Comparison of ENCODE assay signal across 6 cellular contexts in genomic region chr10:118455181-118455695, GRCh38.
"Had no signal": no experiment of that assay in that cellular context is flagged by ENCODE, and none has a peak within 500 bp of the region (broad histone marks: within the 10 kb centered on the region; RNA-seq: fewer than 3 reads in every experiment).

No MANE protein-coding gene starts in this region.

- H3K4me1 Mint-ChIP-seq: GM23338 had no signal

- DNase-seq: H9, HCEC 1CT had no signal

- ATAC-seq: GM23338, HepG2 had no signal

- H3K27ac Mint-ChIP-seq: GM23338, H9, IgD-negative memory B cell had no signal

- H3K4me3 Mint-ChIP-seq: GM23338, H9, IgD-negative memory B cell had no signal

- H3K4me3 ChIP-seq: GM23338 had no signal

- H3K36me3 Mint-ChIP-seq: IgD-negative memory B cell had no signal

- H3K4me2 ChIP-seq: GM23338 had no signal

- H3K27ac ChIP-seq: HL-60 had no signal
